Comparison of ENCODE assay signal across 8 cellular contexts in genomic region chr19:10644351-10645007, GRCh38.
A peak's percentile ranks its signal among the peaks of the same experiment; 100 is the strongest.
DNase-seq lines count a peak whose midpoint lies in the region; ATAC-seq lines count a peak whose summit lies in the region.

No MANE protein-coding gene starts in this region.

- H3K27ac Mint-ChIP-seq in memory B cell: peak overlapping the region; percentile 36

- peaks cover 11% of the 10 kb centered on the region for H3K36me3 Mint-ChIP-seq in memory B cell

- H3K4me1 Mint-ChIP-seq in memory B cell: peaks cover 10% of the 10 kb centered on the region

- peak; percentile 55 for ATAC-seq in HG02798 (IDR thresholded peaks at IDR 0.05; ENCODE audit: poor library complexity, unreplicated experiment)
- ATAC-seq in memory B cell (ENCODE audit: low read depth): peak; percentile 79
- ATAC-seq in HG02571 (IDR thresholded peaks at IDR 0.05; ENCODE audit: unreplicated experiment): no peak

- no peaks in the 10 kb centered on the region for H3K9me3 ChIP-seq in effector memory CD4-positive, alpha-beta T cell (ENCODE audit: control insufficient read depth, low read length)

- H3K9me3 Mint-ChIP-seq in memory B cell: no peaks in the 10 kb centered on the region

- no peaks in the 10 kb centered on the region for H3K4me1 ChIP-seq in effector memory CD4-positive, alpha-beta T cell (ENCODE audit: control insufficient read depth, insufficient read depth, low read length, poor library complexity, severe bottlenecking)

- H3K27ac ChIP-seq in effector memory CD4-positive, alpha-beta T cell (ENCODE audit: insufficient read depth, low read length, poor library complexity, severe bottlenecking): peak overlapping the region; percentile 48

- H3K27me3 Mint-ChIP-seq in memory B cell: no peaks in the 10 kb centered on the region

- H3K27me3 ChIP-seq in effector memory CD4-positive, alpha-beta T cell (replicated peaks; ENCODE audit: control insufficient read depth, insufficient read depth, low read length, poor library complexity, severe bottlenecking): no peaks in the 10 kb centered on the region

- no peak overlapping the region for H3K4me3 ChIP-seq in effector memory CD4-positive, alpha-beta T cell (ENCODE audit: insufficient read depth, low read depth, low read length, poor library complexity, severe bottlenecking)

- peaks cover 38% of the 10 kb centered on the region for H3K36me3 ChIP-seq in effector memory CD4-positive, alpha-beta T cell (ENCODE audit: control insufficient read depth, insufficient read depth, low read length)

- no peak overlapping the region for H3K4me3 Mint-ChIP-seq in memory B cell

- DNase-seq in C1 segment of cervical spinal cord (lab: John Stamatoyannopoulos, UW) (peak in 13 of 14 donors; percentile 23 to 85 (median 51)), NOMO-1 treated with DMSO at 0.1 percent for 48 hours (lab: John Stamatoyannopoulos, UW; ENCODE audit: unreplicated experiment) (peak; percentile 70), memory B cell (ENCODE audit: low spot score in 2 of 2) (peak; percentile 83 to 85)
- DNase-seq in activated CD8-positive, alpha-beta memory T cell treated with anti-CD3 and anti-CD28 coated beads for 4 hours (ENCODE audit: low read depth in 2 of 2): peak; percentile 67 to 69
- peak; percentile 66 to 76 (median 67) for DNase-seq in effector memory CD4-positive, alpha-beta T cell
- peak; percentile 69 for DNase-seq in stimulated activated CD8-positive, alpha-beta memory T cell treated with anti-CD3 and anti-CD28 coated beads, Interleukin-15, amount 100 ng/mL, for 24 hours (ENCODE audit: low read depth)
